In the genomic region with DNA sequence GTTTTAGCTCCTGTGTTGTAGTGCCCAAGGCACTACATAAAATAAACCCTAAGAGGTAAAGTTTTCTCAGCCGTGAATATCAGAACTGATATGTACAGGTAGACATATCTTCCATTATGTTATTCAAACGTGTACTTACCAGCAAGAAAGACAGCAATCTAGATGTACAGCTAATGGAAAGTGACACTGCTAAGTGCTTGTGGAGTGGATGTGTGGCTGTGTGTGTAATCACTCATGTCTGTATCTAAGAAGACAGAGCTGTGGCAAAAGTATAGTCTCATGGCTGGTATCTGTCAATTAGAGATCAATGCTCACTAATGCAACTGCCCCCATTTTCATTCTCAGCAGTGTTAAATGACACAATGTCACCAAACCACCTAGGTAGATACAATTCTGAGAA, we compare ENCODE assay signal across 20 cellular contexts.
"Had no signal": no experiment of that assay in that cellular context is flagged by ENCODE, and none has a peak within 500 bp of the region (broad histone marks: within the 10 kb centered on the region; RNA-seq: fewer than 3 reads in every experiment).

No MANE protein-coding gene starts in this region.

- H3K27ac Mint-ChIP-seq: activated naive CD4-positive, alpha-beta T cell treated with anti-CD3 and anti-CD28 coated beads, Interleukin-2, amount 50 U/mL, for 72 hours; endodermal cell; stimulated activated naive B cell treated with anti-CD40 and anti-IgM and Interleukin-4, amounts not matched to agents 10 μg/mL and 1 μg/mL and 100 μg/mL, for 72 hours had no signal

- H3K4me1 Mint-ChIP-seq: endodermal cell; stimulated activated naive B cell treated with anti-CD40 and anti-IgM and Interleukin-4, amounts not matched to agents 10 μg/mL and 1 μg/mL and 100 μg/mL, for 72 hours had no signal

- H3K27me3 Mint-ChIP-seq: central memory CD8-positive, alpha-beta T cell had no signal

- H3K4me3 ChIP-seq: coronary artery, esophagus squamous epithelium, left lung, lung, upper lobe of left lung had no signal

- H3K27ac ChIP-seq: coronary artery, esophagus squamous epithelium, left lung, neutrophil, upper lobe of left lung had no signal

- H3K4me3 Mint-ChIP-seq: endodermal cell; stimulated activated naive B cell treated with anti-CD40 and anti-IgM and Interleukin-4, amounts not matched to agents 10 μg/mL and 1 μg/mL and 100 μg/mL, for 72 hours had no signal

- H3K27me3 ChIP-seq: esophagus squamous epithelium, left lung, neutrophil, upper lobe of left lung had no signal

- FAIRE-seq: small intestine had no signal

- H3K36me3 ChIP-seq: esophagus squamous epithelium, left lung, neutrophil, upper lobe of left lung had no signal

- H3K36me3 Mint-ChIP-seq: activated naive CD4-positive, alpha-beta T cell treated with anti-CD3 and anti-CD28 coated beads, Interleukin-2, amount 50 U/mL, for 72 hours; naive thymus-derived CD4-positive, alpha-beta T cell; stimulated activated naive B cell treated with anti-CD40 and anti-IgM and Interleukin-4, amounts not matched to agents 10 μg/mL and 1 μg/mL and 100 μg/mL, for 72 hours had no signal

- ATAC-seq: left lung; naive thymus-derived CD4-positive, alpha-beta T cell; sciatic nerve; stimulated activated naive B cell treated with anti-CD40 and anti-IgM and Interleukin-4, amounts not matched to agents 10 μg/mL and 1 μg/mL and 100 μg/mL, for 72 hours had no signal

- DNase-seq: activated T-cell treated with anti-CD3 and anti-CD28 coated beads, Interleukin-2, amount 50 U/mL, for 1 hour; aorta; endodermal cell; esophagus squamous epithelium; left lung; naive thymus-derived CD4-positive, alpha-beta T cell; posterior cingulate gyrus; small intestine; stimulated activated CD4-positive, alpha-beta T cell treated with anti-CD3 and anti-CD28 coated beads, Interleukin-15, amount 100 ng/mL, for 24 hours; stimulated activated CD8-positive, alpha-beta memory T cell treated with anti-CD3 and anti-CD28 coated beads, Interleukin-4, amount 100 ng/mL, for 48 hours; stimulated activated naive B cell treated with anti-CD40 and anti-IgM and Interleukin-4, amounts not matched to agents 10 μg/mL and 1 μg/mL and 100 μg/mL, for 72 hours; T-helper 1 cell; T-helper 9 cell; upper lobe of left lung had no signal

- H3K9me3 ChIP-seq: esophagus squamous epithelium, left lung, neutrophil, upper lobe of left lung had no signal

- H3K9me3 Mint-ChIP-seq: activated naive CD4-positive, alpha-beta T cell treated with anti-CD3 and anti-CD28 coated beads, Interleukin-2, amount 50 U/mL, for 72 hours; central memory CD8-positive, alpha-beta T cell; endodermal cell; naive thymus-derived CD4-positive, alpha-beta T cell; stimulated activated naive B cell treated with anti-CD40 and anti-IgM and Interleukin-4, amounts not matched to agents 10 μg/mL and 1 μg/mL and 100 μg/mL, for 72 hours had no signal
